Comparison of ENCODE assay signal across 26 cellular contexts in genomic region chr9:85704744-85705143, GRCh38.
"Had no signal": no experiment of that assay in that cellular context is flagged by ENCODE, and none has a peak within 500 bp of the region (broad histone marks: within the 10 kb centered on the region; RNA-seq: fewer than 3 reads in every experiment).

No MANE protein-coding gene starts in this region.

- H3K27ac Mint-ChIP-seq: endodermal cell, nephron, neural progenitor cell, progenitor cell of endocrine pancreas, type B pancreatic cell had no signal

- H3K4me1 Mint-ChIP-seq: nephron, neural progenitor cell had no signal

- H3K27me3 ChIP-seq: gastrocnemius medialis, neural progenitor cell, right lobe of liver, stomach, thyroid gland had no signal

- DNase-seq: effector CD8-positive, alpha-beta T cell; endodermal cell; foreskin fibroblast; gastrocnemius medialis; head of caudate nucleus; kidney; right lobe of liver; stimulated activated CD4-positive, alpha-beta T cell treated with anti-CD3 and anti-CD28 coated beads, Interleukin-12 subunit alpha, Interleukin-12 subunit beta, amount 100 ng/mL, for 4 hours; stimulated activated CD4-positive, alpha-beta T cell treated with anti-CD3 and anti-CD28 coated beads, Interleukin-1b, Interleukin-23, amount 100 ng/mL, for 48 hours; stimulated activated CD4-positive, alpha-beta T cell treated with anti-CD3 and anti-CD28 coated beads, Interleukin-4, amount 100 ng/mL, for 1 hour; stimulated activated CD8-positive, alpha-beta memory T cell treated with anti-CD3 and anti-CD28 coated beads, Interleukin-4, amount 100 ng/mL, for 48 hours; stimulated activated naive CD4-positive, alpha-beta T cell treated with Interleukin-2 at 50 U/mL for 16 hours; stomach; thyroid gland had no signal

- H3K4me1 ChIP-seq: neural progenitor cell, parathyroid adenoma, right lobe of liver, thyroid gland had no signal

- H3K27me3 Mint-ChIP-seq: memory B cell, progenitor cell of endocrine pancreas, type B pancreatic cell had no signal

- H3K4me2 ChIP-seq: neural progenitor cell, smooth muscle cell had no signal

- H3K4me3 ChIP-seq: gastrocnemius medialis, lung, neural progenitor cell, right lobe of liver, smooth muscle cell, stomach, thyroid gland had no signal

- FAIRE-seq: colon, kidney had no signal

- H3K9me3 ChIP-seq: gastrocnemius medialis, right lobe of liver, thyroid gland had no signal

- ATAC-seq: esophagus mucosa, gastrocnemius medialis, left lobe of liver, right lobe of liver had no signal

- H3K27ac ChIP-seq: epithelial cell of prostate, gastrocnemius medialis, neural progenitor cell, parathyroid adenoma, right lobe of liver, stomach, thyroid gland had no signal

- H3K9me3 Mint-ChIP-seq: type B pancreatic cell had no signal

- H3K4me3 Mint-ChIP-seq: endodermal cell, memory B cell, nephron, neural progenitor cell, type B pancreatic cell had no signal

- H3K36me3 ChIP-seq: gastrocnemius medialis, neural progenitor cell, right lobe of liver, stomach, thyroid gland had no signal
